8 cellular contexts compared by ENCODE assay signal in genomic region chr17:49210158-49211029, GRCh38. TPM values are rescaled to one million over a fixed set of nuclear protein-coding genes. Genes with fewer than 3 reads are reported as not detected.
DNase-seq lines count a peak whose midpoint lies in the region; ATAC-seq, FAIRE-seq and TF ChIP-seq lines count a peak whose summit lies in the region.

TSS of gene ABI3 (plus strand) at chr17:49210707. CDS start at chr17:49210725, 18 bp downstream.
TSS of gene GNGT2 (minus strand) at chr17:49210574. CDS start at chr17:49207422, 3,152 bp downstream.

- FAIRE-seq in GM12878 (lab: Jason Lieb, UNC), result peak; percentile 86

- H3K9ac ChIP-seq in SU-DHL-6 (ENCODE audit: low read length), result peak within 1 kb of the TSS; percentile 71
- peak within 1 kb of the TSS; percentile 98 for H3K9ac ChIP-seq in GM12878 (ENCODE audit: control insufficient read depth, insufficient read depth, low read length)
- peak within 1 kb of the TSS; percentile 10 for H3K9ac ChIP-seq in mesenchymal stem cell (ENCODE audit: low read length)
- H3K9ac ChIP-seq in stomach smooth muscle (ENCODE audit: low read length in 2 of 2), result peak within 1 kb of the TSS; percentile 44 to 55

- TF ChIP-seq EP300 in GM12878 (IDR thresholded peaks at IDR 0.05; ENCODE audit: borderline replicate concordance in 1 of 2, control insufficient read depth in 1 of 2, low read depth in 2 of 2, low read length in 2 of 2), result peak; percentile 29; a peak in 2 of 4 replicates

- H3K27ac ChIP-seq in SU-DHL-6 (ENCODE audit: low read depth, low read length) (peak within 1 kb of the TSS; percentile 87), GM12878 (ENCODE audit: control insufficient read depth, insufficient read depth) (peak within 1 kb of the TSS; percentile 96), mesenchymal stem cell (ENCODE audit: low read length, poor library complexity, severe bottlenecking) (no peak within 1 kb of the TSS), stomach smooth muscle (ENCODE audit: low read length) (peak within 1 kb of the TSS; percentile 2)

- 0% methylated on average over 19 of the region's 22 CpGs for WGBS in GM12878 (ENCODE audit: insufficient coverage, insufficient replicate concordance, low lambda C conversion rate, missing lambda C conversion rate)
- WGBS in mesenchymal stem cell, result 30% methylated on average over 22 of the region's 22 CpGs

- H3K4me2 ChIP-seq in SU-DHL-6 (ENCODE audit: low read depth, low read length, poor library complexity, severe bottlenecking) (peak within 1 kb of the TSS; percentile 88), GM12878 (ENCODE audit: control insufficient read depth, insufficient read depth) (peak within 1 kb of the TSS; percentile 94), mesenchymal stem cell (ENCODE audit: low read length, poor library complexity, severe bottlenecking) (peak within 1 kb of the TSS; percentile 75)

- CTCF ChIA-PET in GM12878 (lab: Yijun Ruan, JAX), result interaction anchor here (0.6 to 3.8 kb wide), 7 partner anchors 10 to 537 kb away, joined by 3 to 19 read pairs (median 8); no protein-coding TSS in a partner anchor

- peaks cover 20% of the 10 kb centered on the region for H3K79me2 ChIP-seq in SU-DHL-6 (ENCODE audit: insufficient read depth, low read length)
- peaks cover 65% of the 10 kb centered on the region for H3K79me2 ChIP-seq in GM12878 (ENCODE audit: control insufficient read depth, insufficient read depth, low read length)

- H2AFZ ChIP-seq in SU-DHL-6 (ENCODE audit: low read depth, low read length, severe bottlenecking) (peak within 1 kb of the TSS; percentile 68), GM12878 (ENCODE audit: control insufficient read depth, low read depth, low read length) (peak within 1 kb of the TSS; percentile 35), mesenchymal stem cell (ENCODE audit: low read depth, low read length) (peak within 1 kb of the TSS; percentile 44)

- H3K9me3 ChIP-seq in SU-DHL-6 (ENCODE audit: insufficient read depth, low read length) (no peaks in the 10 kb centered on the region), GM12878 (replicated peaks; ENCODE audit: control insufficient read depth, insufficient read depth, low read length) (no peaks in the 10 kb centered on the region), mesenchymal stem cell (ENCODE audit: control insufficient read depth, low read length) (no peaks in the 10 kb centered on the region), stomach smooth muscle (ENCODE audit: control insufficient read depth in 2 of 2, low read length in 2 of 2) (no peaks in the 10 kb centered on the region)

- H2BK15ac ChIP-seq in mesenchymal stem cell (ENCODE audit: low read depth, poor library complexity, severe bottlenecking), result peak within 1 kb of the TSS; percentile 70

- TF ChIP-seq CTCF in SU-DHL-6 (IDR thresholded peaks at IDR 0.05; ENCODE audit: insufficient read depth, low read length, poor library complexity, severe bottlenecking), result no peak
- no peak for TF ChIP-seq CTCF in GM12878 (IDR thresholded peaks at IDR 0.05 in 2 of 3, conservative IDR thresholded peaks at IDR 0.05 in 1 of 3; ENCODE audit: control insufficient read depth in 2 of 3, extremely low read depth in 1 of 3, insufficient read depth in 1 of 3, low read depth in 3 of 3, low read length in 3 of 3)

- POLR2A ChIA-PET in GM12878 (lab: Charles Lee), result interaction anchor here (0.9 to 13.2 kb wide), 5 partner anchors 12 to 347 kb away, joined by 3 to 537 read pairs (median 10); no protein-coding TSS in a partner anchor

- TF ChIP-seq RAD21 in GM12878 (IDR thresholded peaks at IDR 0.05; ENCODE audit: insufficient read depth, low read depth, low read length), result peak; percentile 16; the same call in 1 of the 2 replicates

- H3K27me3 ChIP-seq in SU-DHL-6 (ENCODE audit: low read length), result no peaks in the 10 kb centered on the region
- no peaks in the 10 kb centered on the region for H3K27me3 ChIP-seq in GM12878 (replicated peaks in 1 of 2; ENCODE audit: control insufficient read depth in 2 of 2, insufficient read depth in 2 of 2, low read length in 1 of 2)
- peaks cover 0 to 60% of the 10 kb centered on the region in 2 experiments for H3K27me3 ChIP-seq in mesenchymal stem cell (ENCODE audit: control insufficient read depth in 1 of 2, insufficient read depth in 1 of 2, low read length in 2 of 2)
- peaks cover 15 to 18% of the 10 kb centered on the region in 2 donors for H3K27me3 ChIP-seq in stomach smooth muscle (ENCODE audit: control insufficient read depth in 1 of 2, insufficient read depth in 2 of 2, low read length in 2 of 2)

- peak; percentile 97 for TF ChIP-seq POLR2A in GM12878 (IDR thresholded peaks at IDR 0.05; ENCODE audit: low read depth, low read length)

- in situ Hi-C loops in GM12878 (cut with MboI), result no loop called here

- intact Hi-C loops in GM12878 (cut with micrococcal nuclease; ENCODE audit: unreplicated experiment), result loop anchor here (1.0 kb wide), 1 partner anchor 16 kb away; no protein-coding TSS in a partner anchor

- peak within 1 kb of the TSS; percentile 97 for H4K8ac ChIP-seq in mesenchymal stem cell (ENCODE audit: low read length)

- H3F3A ChIP-seq in SU-DHL-6 (ENCODE audit: insufficient read depth), result peaks cover 37% of the 10 kb centered on the region

- H3K9me2 ChIP-seq in SU-DHL-6 (replicated peaks; ENCODE audit: insufficient read depth, low read length), result no peaks in the 10 kb centered on the region

- ATAC-seq in GM18873 (IDR thresholded peaks at IDR 0.05; ENCODE audit: low FRiP score, unreplicated experiment), result peak; percentile 71
- peak; percentile 60 for ATAC-seq in HG02943 (IDR thresholded peaks at IDR 0.05; ENCODE audit: low read depth, unreplicated experiment)
- ATAC-seq in GM12878, result peak; percentile 90

- H2BK5ac ChIP-seq in mesenchymal stem cell (ENCODE audit: low read depth, low read length, poor library complexity, severe bottlenecking), result peak within 1 kb of the TSS; percentile 51

- H3K36me3 ChIP-seq in SU-DHL-6 (ENCODE audit: low read length) (no peaks in the 10 kb centered on the region), GM12878 (ENCODE audit: control insufficient read depth in 2 of 2, insufficient read depth in 2 of 2, low read length in 1 of 2) (peaks cover 0 to 5% of the 10 kb centered on the region in 2 experiments; a peak in 1 of 4 replicates), mesenchymal stem cell (ENCODE audit: control insufficient read depth in 1 of 2, insufficient read depth in 2 of 2, low read depth in 1 of 2, low read length in 2 of 2) (no peaks in the 10 kb centered on the region), stomach smooth muscle (ENCODE audit: control insufficient read depth in 2 of 2, insufficient read depth in 2 of 2, low read length in 2 of 2) (no peaks in the 10 kb centered on the region)

- H2BK120ac ChIP-seq in mesenchymal stem cell (ENCODE audit: low read depth, low read length), result peak within 1 kb of the TSS; percentile 50

- peak within 1 kb of the TSS; percentile 88 for H4K91ac ChIP-seq in mesenchymal stem cell (ENCODE audit: low read length)

- H3K4me3 ChIP-seq in SU-DHL-6 (ENCODE audit: insufficient read depth, low read length, poor library complexity, severe bottlenecking) (peak within 1 kb of the TSS; percentile 61), GM12878 (peak within 1 kb of the TSS; percentile 98), mesenchymal stem cell (ENCODE audit: insufficient read depth in 1 of 2, low read depth in 1 of 2, low read length in 2 of 2) (peak within 1 kb of the TSS; percentile 3 to 23), stomach smooth muscle (ENCODE audit: low read length in 2 of 2) (peak within 1 kb of the TSS; percentile 31 to 59)

- RAD21 ChIA-PET in GM12878 (lab: Charles Lee; ENCODE audit: unreplicated experiment), result interaction anchor here (1.0 to 13.4 kb wide), 4 partner anchors 8 to 16 kb away, joined by 3 to 355 read pairs (median 28); no protein-coding TSS in a partner anchor

- peaks cover 29% of the 10 kb centered on the region for H3K4me1 ChIP-seq in GM12878 (ENCODE audit: control insufficient read depth, insufficient read depth, low read length)
- H3K4me1 ChIP-seq in mesenchymal stem cell (ENCODE audit: control insufficient read depth, insufficient read depth, low read depth, low read length), result peaks cover 20% of the 10 kb centered on the region
- peaks cover 3% of the 10 kb centered on the region for H3K4me1 ChIP-seq in stomach smooth muscle (ENCODE audit: control insufficient read depth, insufficient read depth, low read length)

- BruUV-seq in GM12878 (replicated peaks; lab: Mats Ljungman, UMichigan), result no TSS peak

- DNase-seq in GM12878 (ENCODE audit: low read depth, low spot score) (peak; percentile 92), mesenchymal stem cell (peak; percentile 83), NCI-H2081 (lab: John Stamatoyannopoulos, UW) (no peak), cerebellar nuclear complex (lab: John Stamatoyannopoulos, UW) (no peak)

- H4K20me1 ChIP-seq in SU-DHL-6 (ENCODE audit: low read depth, low read length) (no peaks in the 10 kb centered on the region), GM12878 (ENCODE audit: control insufficient read depth, insufficient read depth) (no peaks in the 10 kb centered on the region)

- peak within 1 kb of the TSS; percentile 67 to 76 for H3K4ac ChIP-seq in mesenchymal stem cell (ENCODE audit: low read depth in 1 of 2, low read length in 2 of 2)

- peak within 1 kb of the TSS; percentile 12 to 93 for H3K18ac ChIP-seq in mesenchymal stem cell (ENCODE audit: low read depth in 1 of 2, low read length in 2 of 2)

- peak within 1 kb of the TSS; percentile 73 for H2AK5ac ChIP-seq in mesenchymal stem cell (ENCODE audit: low read length, severe bottlenecking)

- SMC1A ChIA-PET in GM12878 (lab: Charles Lee; ENCODE audit: uncharacterized antibody, unreplicated experiment), result interaction anchor here (0.6 to 16.8 kb wide), 6 partner anchors 8 to 30 kb away, joined by 3 to 354 read pairs (median 4); no protein-coding TSS in a partner anchor

- peaks cover 2% of the 10 kb centered on the region for H3K79me1 ChIP-seq in mesenchymal stem cell (replicated peaks; ENCODE audit: low read length, poor library complexity, severe bottlenecking)

- H2BK12ac ChIP-seq in mesenchymal stem cell (ENCODE audit: low read length in 2 of 2), result peak within 1 kb of the TSS; percentile 55 to 70

- H3K14ac ChIP-seq in mesenchymal stem cell (ENCODE audit: low read length in 2 of 2), result peak within 1 kb of the TSS in 1 of 2 experiments; percentile 9

- no peak within 1 kb of the TSS for H3K23ac ChIP-seq in mesenchymal stem cell (ENCODE audit: low read length in 2 of 2)

RNA-seq across cellular contexts. Expression of gene ABI3, which starts in this region (rescaled TPM):
- 150 and 188 TPM in 2 replicates for total RNA-seq in GM12878 (2013; cell fraction: nucleolus; rRNA removed)
- 44.8 and 51.9 TPM in 2 replicates for total RNA-seq in GM12878 (2014; rRNA removed)
- 19.8 and 20.3 TPM in 2 replicates for total RNA-seq in GM12878 (2014; rRNA removed; fragmentation: Illumina TruSeq; extraction: Trizol)
- 64.8 and 67.0 TPM in 2 replicates for total RNA-seq in GM12878 (2021)
- 16.5 TPM for polyA plus RNA-seq in GM12878 (2011; ENCODE audit: low read depth)
- 25.8 and 70.6 TPM in 2 replicates for polyA plus RNA-seq in GM12878 (2011; rRNA removed)
- 71.2 and 98.3 TPM in 2 replicates for polyA plus RNA-seq in GM12878 (2011; cell fraction: cytosol; rRNA removed)
- 84.5 and 115 TPM in 2 replicates for polyA plus RNA-seq in GM12878 (2011; cell fraction: nucleus; rRNA removed)
- polyA plus RNA-seq in GM12878 (2012), result 33.9 and 42.3 TPM in 2 replicates
- 11.3 and 24.5 TPM in 2 replicates for polyA plus RNA-seq in GM12878 (2014; fragmentation: Illumina TruSeq; extraction: Trizol)
- 10 to 100 TPM; 13.4 to 21.7 TPM for polyA plus RNA-seq in GM12878 (2014; fragmentation: Nextera tagmentation; extraction: Ambion mirVana)
- 50.4 and 63.4 TPM in 2 replicates for polyA plus RNA-seq in GM12878 (2014; rRNA removed)
- 100 to 1,000 TPM; 105 to 109 TPM for polyA plus RNA-seq in GM12878 (2016; fragmentation: Nextera tagmentation; extraction: Ambion mirVana)
- polyA minus RNA-seq in GM12878 (2011; rRNA and poly(A)+ RNA removed), result 57.6 and 93.4 TPM in 2 replicates
- 38.8 and 42.9 TPM in 2 replicates for polyA minus RNA-seq in GM12878 (2011; cell fraction: cytosol; rRNA and poly(A)+ RNA removed)
- 53.8 and 102 TPM in 2 replicates for polyA minus RNA-seq in GM12878 (2011; cell fraction: nucleus; rRNA and poly(A)+ RNA removed)
- 1.5 TPM for polyA plus RNA-seq in mesenchymal stem cell (2013, experiment 1 of 2)
- 1.8 TPM for polyA plus RNA-seq in mesenchymal stem cell (2013, experiment 2 of 2)

RNA-seq across cellular contexts. Expression of gene GNGT2, which starts in this region (rescaled TPM):
- 19.2 and 22.5 TPM in 2 replicates for total RNA-seq in GM12878 (2013; cell fraction: nucleolus; rRNA removed)
- total RNA-seq in GM12878 (2014; rRNA removed) (21.4 and 23.5 TPM in 2 replicates), GM12878 (2014; rRNA removed; fragmentation: Illumina TruSeq; extraction: Trizol) (27.1 and 29.8 TPM in 2 replicates), GM12878 (2021) (27.5 and 27.9 TPM in 2 replicates)
- 33.4 TPM for polyA plus RNA-seq in GM12878 (2011; ENCODE audit: low read depth)
- polyA plus RNA-seq in GM12878 (2011; rRNA removed) (60.0 and 65.4 TPM in 2 replicates), GM12878 (2014; fragmentation: Illumina TruSeq; extraction: Trizol) (53.3 and 60.4 TPM in 2 replicates), GM12878 (2014; fragmentation: Nextera tagmentation; extraction: Ambion mirVana) (10 to 100 TPM; 15.3 to 22.6 TPM), GM12878 (2014; rRNA removed) (30.4 and 36.5 TPM in 2 replicates), GM12878 (2016; fragmentation: Nextera tagmentation; extraction: Ambion mirVana) (10 to 100 TPM; 39.0 to 51.4 TPM)
- 61.5 and 74.4 TPM in 2 replicates for polyA plus RNA-seq in GM12878 (2011; cell fraction: cytosol; rRNA removed)
- 22.0 and 25.7 TPM in 2 replicates for polyA plus RNA-seq in GM12878 (2011; cell fraction: nucleus; rRNA removed)
- polyA plus RNA-seq in GM12878 (2012), result 34.7 and 35.6 TPM in 2 replicates
- polyA minus RNA-seq in GM12878 (2011; rRNA and poly(A)+ RNA removed), result 28.7 and 48.4 TPM in 2 replicates
- 11.9 and 15.9 TPM in 2 replicates for polyA minus RNA-seq in GM12878 (2011; cell fraction: cytosol; rRNA and poly(A)+ RNA removed)
- 8.4 and 8.6 TPM in 2 replicates for polyA minus RNA-seq in GM12878 (2011; cell fraction: nucleus; rRNA and poly(A)+ RNA removed)
- polyA plus RNA-seq in mesenchymal stem cell (2013, experiment 1 of 2), result 0.64 TPM
- 0.75 TPM for polyA plus RNA-seq in mesenchymal stem cell (2013, experiment 2 of 2)

Comparison
In these comparisons a context has a peak if more than half of its experiments do, and no peak if none do; other contexts are left out.
1. H3K4me3 ChIP-seq: peak in every context shown above with its lines; median percentile 98 in GM12878; 61 in SU-DHL-6; 45 in stomach smooth muscle; 13 in mesenchymal stem cell.
2. H3K9ac ChIP-seq: peak in every context shown above with its lines; median percentile 98 in GM12878; 71 in SU-DHL-6; 50 in stomach smooth muscle; 10 in mesenchymal stem cell.
3. DNase-seq: peak in GM12878 (single experiment) and mesenchymal stem cell (single experiment); none in NCI-H2081 (0 of 2) and cerebellar nuclear complex (0 of 2).
4. Peak in every context shown above with its lines, with median percentiles within 50 percentile points of each other: ATAC-seq, H2AFZ ChIP-seq and H3K4me2 ChIP-seq.